In the genomic region with DNA sequence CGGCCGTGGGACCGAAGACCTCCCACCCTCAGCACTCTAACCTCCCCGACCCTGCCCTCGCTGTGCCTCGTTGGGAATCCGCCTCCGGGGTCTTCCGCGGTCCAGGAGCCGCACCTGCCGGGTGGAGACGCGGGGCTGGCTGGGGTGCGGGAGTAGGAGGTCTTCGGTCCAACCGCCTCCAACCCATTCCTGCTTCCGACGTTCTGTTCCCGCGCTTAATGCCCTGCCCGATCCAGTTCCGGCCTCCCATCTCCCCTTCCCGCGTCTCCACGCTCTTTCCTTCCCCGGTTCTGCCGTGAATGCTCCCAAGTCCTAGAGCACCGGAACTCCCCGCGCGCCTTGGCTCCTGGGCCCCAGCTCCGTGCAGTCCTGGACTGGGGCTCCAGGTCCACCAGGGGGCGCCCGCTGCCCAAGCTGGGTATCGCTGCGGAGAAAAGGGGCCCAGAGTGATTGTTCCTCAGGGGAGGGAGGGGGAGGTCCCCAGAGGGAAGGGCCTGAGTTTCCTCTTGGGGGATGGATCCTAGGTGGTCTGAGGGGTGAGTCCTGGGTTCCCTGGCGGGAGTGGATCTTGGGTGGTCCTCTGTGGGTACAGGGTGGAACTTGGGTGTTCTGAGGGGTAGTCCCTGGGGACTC, we compare ENCODE assay signal across 1 cellular context.
TF ChIP-seq lines count a peak whose summit lies in the region.

No MANE protein-coding gene starts in this region.

TF ChIP-seq in K562, 482 proteins besides CTCF, POLR2A, EP300 and RAD21 (continued from another document and continues in another):
- TF ChIP-seq UBTF (IDR thresholded peaks at IDR 0.05; ENCODE audit: borderline replicate concordance in 1 of 2, low read depth in 2 of 2, low read length in 2 of 2) (peak in 1 of 2 experiments; percentile 84; a peak in 2 of 4 replicates), ATF7 (IDR thresholded peaks at IDR 0.05) (0 out of 2 replicates have a peak, but pooled peaks have one; percentile 12), CHCHD3 (CRISPR knock-in tag; IDR thresholded peaks at IDR 0.05) (no peak), ZNF140 (CRISPR knock-in tag; IDR thresholded peaks at IDR 0.05) (no peak), ZNF518B (CRISPR knock-in tag; IDR thresholded peaks at IDR 0.05) (no peak), KLF1 (tag; IDR thresholded peaks at IDR 0.05) (no peak), TRIM28 (IDR thresholded peaks at IDR 0.05) (peak; percentile 17; the same call in 1 of the 2 replicates), E2F5 (CRISPR knock-in tag; IDR thresholded peaks at IDR 0.05) (no peak), NUFIP1 (IDR thresholded peaks at IDR 0.05; ENCODE audit: partially characterized antibody) (no peak), MTA2 (IDR thresholded peaks at IDR 0.05; ENCODE audit: low read depth) (no peak), POLR3G (IDR thresholded peaks at IDR 0.05; ENCODE audit: extremely low read depth, insufficient read length, insufficient replicate concordance) (no peak), ZNF232 (CRISPR knock-in tag; IDR thresholded peaks at IDR 0.05) (no peak), GATAD2B (IDR thresholded peaks at IDR 0.05; ENCODE audit: borderline replicate concordance) (no peak), SRF (CRISPR knock-in tag; IDR thresholded peaks at IDR 0.05) (no peak), SAFB2 (IDR thresholded peaks at IDR 0.05; ENCODE audit: borderline replicate concordance, low read depth, low read length, severe bottlenecking) (no peak), ARID1B (IDR thresholded peaks at IDR 0.05) (no peak; the same call in 1 of the 2 replicates), IRF2 (CRISPR knock-in tag; IDR thresholded peaks at IDR 0.05) (no peak), NCOR1 (IDR thresholded peaks at IDR 0.05) (no peak), NFRKB (IDR thresholded peaks at IDR 0.05; ENCODE audit: low read depth) (no peak), TSC22D4 (tag; IDR thresholded peaks at IDR 0.05) (no peak), CAMTA2 (CRISPR knock-in tag; conservative IDR thresholded peaks at IDR 0.05) (no peak), GABPB1 (CRISPR knock-in tag; IDR thresholded peaks at IDR 0.05) (peak; percentile 90), MBD2 (IDR thresholded peaks at IDR 0.05; ENCODE audit: borderline replicate concordance, low read depth) (no peak; the same call in 1 of the 2 replicates), TEAD1 (CRISPR knock-in tag; IDR thresholded peaks at IDR 0.05) (peak in 1 of 2 experiments; percentile 56; a peak in 1 of 4 replicates), WHSC1 (IDR thresholded peaks at IDR 0.05; ENCODE audit: low read length) (no peak), TCFL5 (CRISPR knock-in tag; conservative IDR thresholded peaks at IDR 0.05) (no peak), ZNF699 (CRISPR knock-in tag; IDR thresholded peaks at IDR 0.05; ENCODE audit: insufficient replicate concordance) (no peak), STAT6 (CRISPR knock-in tag; IDR thresholded peaks at IDR 0.05) (no peak), BMI1 (IDR thresholded peaks at IDR 0.05; ENCODE audit: low read length) (0 out of 2 replicates have a peak, but pooled peaks have one; percentile 18)
- TF ChIP-seq, protein P1, sequence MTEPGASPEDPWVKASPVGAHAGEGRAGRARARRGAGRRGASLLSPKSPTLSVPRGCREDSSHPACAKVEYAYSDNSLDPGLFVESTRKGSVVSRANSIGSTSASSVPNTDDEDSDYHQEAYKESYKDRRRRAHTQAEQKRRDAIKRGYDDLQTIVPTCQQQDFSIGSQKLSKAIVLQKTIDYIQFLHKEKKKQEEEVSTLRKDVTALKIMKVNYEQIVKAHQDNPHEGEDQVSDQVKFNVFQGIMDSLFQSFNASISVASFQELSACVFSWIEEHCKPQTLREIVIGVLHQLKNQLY (CRISPR knock-in tag; conservative IDR thresholded peaks at IDR 0.05) = no peak
- TF ChIP-seq, protein P2, sequence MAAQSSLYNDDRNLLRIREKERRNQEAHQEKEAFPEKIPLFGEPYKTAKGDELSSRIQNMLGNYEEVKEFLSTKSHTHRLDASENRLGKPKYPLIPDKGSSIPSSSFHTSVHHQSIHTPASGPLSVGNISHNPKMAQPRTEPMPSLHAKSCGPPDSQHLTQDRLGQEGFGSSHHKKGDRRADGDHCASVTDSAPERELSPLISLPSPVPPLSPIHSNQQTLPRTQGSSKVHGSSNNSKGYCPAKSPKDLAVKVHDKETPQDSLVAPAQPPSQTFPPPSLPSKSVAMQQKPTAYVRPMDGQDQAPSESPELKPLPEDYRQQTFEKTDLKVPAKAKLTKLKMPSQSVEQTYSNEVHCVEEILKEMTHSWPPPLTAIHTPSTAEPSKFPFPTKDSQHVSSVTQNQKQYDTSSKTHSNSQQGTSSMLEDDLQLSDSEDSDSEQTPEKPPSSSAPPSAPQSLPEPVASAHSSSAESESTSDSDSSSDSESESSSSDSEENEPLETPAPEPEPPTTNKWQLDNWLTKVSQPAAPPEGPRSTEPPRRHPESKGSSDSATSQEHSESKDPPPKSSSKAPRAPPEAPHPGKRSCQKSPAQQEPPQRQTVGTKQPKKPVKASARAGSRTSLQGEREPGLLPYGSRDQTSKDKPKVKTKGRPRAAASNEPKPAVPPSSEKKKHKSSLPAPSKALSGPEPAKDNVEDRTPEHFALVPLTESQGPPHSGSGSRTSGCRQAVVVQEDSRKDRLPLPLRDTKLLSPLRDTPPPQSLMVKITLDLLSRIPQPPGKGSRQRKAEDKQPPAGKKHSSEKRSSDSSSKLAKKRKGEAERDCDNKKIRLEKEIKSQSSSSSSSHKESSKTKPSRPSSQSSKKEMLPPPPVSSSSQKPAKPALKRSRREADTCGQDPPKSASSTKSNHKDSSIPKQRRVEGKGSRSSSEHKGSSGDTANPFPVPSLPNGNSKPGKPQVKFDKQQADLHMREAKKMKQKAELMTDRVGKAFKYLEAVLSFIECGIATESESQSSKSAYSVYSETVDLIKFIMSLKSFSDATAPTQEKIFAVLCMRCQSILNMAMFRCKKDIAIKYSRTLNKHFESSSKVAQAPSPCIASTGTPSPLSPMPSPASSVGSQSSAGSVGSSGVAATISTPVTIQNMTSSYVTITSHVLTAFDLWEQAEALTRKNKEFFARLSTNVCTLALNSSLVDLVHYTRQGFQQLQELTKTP (IDR thresholded peaks at IDR 0.05; ENCODE audit: low read depth in 1 of 2, partially characterized antibody in 2 of 2) = peak in 1 of 2 experiments; percentile 20
- TF ChIP-seq, protein P3, sequence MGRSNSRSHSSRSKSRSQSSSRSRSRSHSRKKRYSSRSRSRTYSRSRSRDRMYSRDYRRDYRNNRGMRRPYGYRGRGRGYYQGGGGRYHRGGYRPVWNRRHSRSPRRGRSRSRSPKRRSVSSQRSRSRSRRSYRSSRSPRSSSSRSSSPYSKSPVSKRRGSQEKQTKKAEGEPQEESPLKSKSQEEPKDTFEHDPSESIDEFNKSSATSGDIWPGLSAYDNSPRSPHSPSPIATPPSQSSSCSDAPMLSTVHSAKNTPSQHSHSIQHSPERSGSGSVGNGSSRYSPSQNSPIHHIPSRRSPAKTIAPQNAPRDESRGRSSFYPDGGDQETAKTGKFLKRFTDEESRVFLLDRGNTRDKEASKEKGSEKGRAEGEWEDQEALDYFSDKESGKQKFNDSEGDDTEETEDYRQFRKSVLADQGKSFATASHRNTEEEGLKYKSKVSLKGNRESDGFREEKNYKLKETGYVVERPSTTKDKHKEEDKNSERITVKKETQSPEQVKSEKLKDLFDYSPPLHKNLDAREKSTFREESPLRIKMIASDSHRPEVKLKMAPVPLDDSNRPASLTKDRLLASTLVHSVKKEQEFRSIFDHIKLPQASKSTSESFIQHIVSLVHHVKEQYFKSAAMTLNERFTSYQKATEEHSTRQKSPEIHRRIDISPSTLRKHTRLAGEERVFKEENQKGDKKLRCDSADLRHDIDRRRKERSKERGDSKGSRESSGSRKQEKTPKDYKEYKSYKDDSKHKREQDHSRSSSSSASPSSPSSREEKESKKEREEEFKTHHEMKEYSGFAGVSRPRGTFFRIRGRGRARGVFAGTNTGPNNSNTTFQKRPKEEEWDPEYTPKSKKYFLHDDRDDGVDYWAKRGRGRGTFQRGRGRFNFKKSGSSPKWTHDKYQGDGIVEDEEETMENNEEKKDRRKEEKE (IDR thresholded peaks at IDR 0.05; ENCODE audit: borderline replicate concordance in 1 of 2, control insufficient read depth in 1 of 2, low read depth in 2 of 2, low read length in 1 of 2) = no peak
- TF ChIP-seq, protein P4, sequence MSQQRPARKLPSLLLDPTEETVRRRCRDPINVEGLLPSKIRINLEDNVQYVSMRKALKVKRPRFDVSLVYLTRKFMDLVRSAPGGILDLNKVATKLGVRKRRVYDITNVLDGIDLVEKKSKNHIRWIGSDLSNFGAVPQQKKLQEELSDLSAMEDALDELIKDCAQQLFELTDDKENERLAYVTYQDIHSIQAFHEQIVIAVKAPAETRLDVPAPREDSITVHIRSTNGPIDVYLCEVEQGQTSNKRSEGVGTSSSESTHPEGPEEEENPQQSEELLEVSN (IDR thresholded peaks at IDR 0.05; ENCODE audit: borderline replicate concordance in 1 of 2, extremely low read depth in 1 of 2, insufficient read depth in 1 of 2, insufficient read length in 1 of 2, low read depth in 1 of 2, low read length in 1 of 2, poor library complexity in 1 of 2, severe bottlenecking in 1 of 2) = peak; percentile 52 to 77
- TF ChIP-seq, protein P5, sequence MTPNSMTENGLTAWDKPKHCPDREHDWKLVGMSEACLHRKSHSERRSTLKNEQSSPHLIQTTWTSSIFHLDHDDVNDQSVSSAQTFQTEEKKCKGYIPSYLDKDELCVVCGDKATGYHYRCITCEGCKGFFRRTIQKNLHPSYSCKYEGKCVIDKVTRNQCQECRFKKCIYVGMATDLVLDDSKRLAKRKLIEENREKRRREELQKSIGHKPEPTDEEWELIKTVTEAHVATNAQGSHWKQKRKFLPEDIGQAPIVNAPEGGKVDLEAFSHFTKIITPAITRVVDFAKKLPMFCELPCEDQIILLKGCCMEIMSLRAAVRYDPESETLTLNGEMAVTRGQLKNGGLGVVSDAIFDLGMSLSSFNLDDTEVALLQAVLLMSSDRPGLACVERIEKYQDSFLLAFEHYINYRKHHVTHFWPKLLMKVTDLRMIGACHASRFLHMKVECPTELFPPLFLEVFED (CRISPR knock-in tag; conservative IDR thresholded peaks at IDR 0.05) = no peak
